20 cellular contexts compared by ENCODE assay signal in genomic region chrX:31988975-31989374, GRCh38.
DNase-seq lines count a peak whose midpoint lies in the region; ATAC-seq and TF ChIP-seq lines count a peak whose summit lies in the region.
"Had no signal": no experiment of that assay in that cellular context is flagged by ENCODE, and none has a peak within 500 bp of the region (broad histone marks: within the 10 kb centered on the region; RNA-seq: fewer than 3 reads in every experiment).

No MANE protein-coding gene starts in this region.

- H3K27me3 Mint-ChIP-seq in H9 (ENCODE audit: low read depth), result no peaks in the 10 kb centered on the region
- H3K27me3 Mint-ChIP-seq: B cell had no signal

- no peak overlapping the region for H3K4ac ChIP-seq in H9 (ENCODE audit: low read depth, low read length)

- H3K27ac Mint-ChIP-seq in H9, result no peak overlapping the region
- H3K27ac Mint-ChIP-seq: B cell; CD14-positive monocyte; CD8-positive, alpha-beta T cell had no signal

- no peaks in the 10 kb centered on the region for H3K79me1 ChIP-seq in H9 (ENCODE audit: insufficient read depth, low read depth, low read length, poor library complexity, severe bottlenecking)

- H2AK5ac ChIP-seq in H9 (ENCODE audit: insufficient read length, low read length), result no peak overlapping the region

- no peaks in the 10 kb centered on the region for H4K20me1 ChIP-seq in H9 (ENCODE audit: control insufficient read depth, insufficient read depth, insufficient read length)

- intact Hi-C loops in upper lobe of right lung (cut with DNase I), result no loop called here

- no peaks in the 10 kb centered on the region for H3K36me3 ChIP-seq in upper lobe of right lung

- H2BK5ac ChIP-seq in H9 (ENCODE audit: insufficient read length, low read length), result no peak overlapping the region

- no peak overlapping the region for H3T11ph ChIP-seq in H9 (ENCODE audit: low read length)

- no peak overlapping the region for H2BK12ac ChIP-seq in H9 (ENCODE audit: insufficient read length, low read depth, low read length)

- H3K4me2 ChIP-seq in H9 (ENCODE audit: insufficient read depth, insufficient read length, low read length), result no peak overlapping the region
- H3K4me2 ChIP-seq: KMS-11 had no signal

- H3K23ac ChIP-seq in H9 (ENCODE audit: insufficient read length, low read depth, low read length), result no peak overlapping the region

- H2BK120ac ChIP-seq in H9 (ENCODE audit: low read depth, low read length, poor library complexity, severe bottlenecking), result no peak overlapping the region

- no peak overlapping the region for H3K56ac ChIP-seq in H9 (ENCODE audit: insufficient read length, low read depth, low read length)

- H3K79me2 ChIP-seq in H9 (ENCODE audit: insufficient read depth, low read length), result no peaks in the 10 kb centered on the region

- H3K9me3 ChIP-seq in H9 (ENCODE audit: control insufficient read depth, low read depth, low read length) (no peaks in the 10 kb centered on the region), upper lobe of right lung (no peaks in the 10 kb centered on the region)

- no peak overlapping the region for H3K4me3 ChIP-seq in upper lobe of right lung

- H2BK20ac ChIP-seq in H9 (ENCODE audit: low read depth, low read length, poor library complexity, severe bottlenecking), result no peak overlapping the region

- H3K9me3 Mint-ChIP-seq in H9, result peaks cover 54 to 55% of the 10 kb centered on the region in 2 experiments

- DNase-seq in NCI-H82 (lab: John Stamatoyannopoulos, UW), result peak; percentile 2
- no peak for DNase-seq in NCI-H82 treated with DMSO at 0.1 percent for 48 hours (lab: John Stamatoyannopoulos, UW; ENCODE audit: unreplicated experiment)
- no peak for DNase-seq in H9
- DNase-seq in left lobe of liver (ENCODE audit: low spot score), result no peak
- no peak for DNase-seq in upper lobe of right lung
- no peak for DNase-seq in NCI-H524 (lab: John Stamatoyannopoulos, UW)
- DNase-seq: 8988T; ACHN; CD8-positive, alpha-beta T cell; COR-L47; DMS153; DMS79 treated with DMSO at 0.1 percent for 48 hours; EL; GDM1 had no signal

- peaks cover 5 to 6% of the 10 kb centered on the region in 2 experiments; a peak in 3 of 4 replicates for H3K4me1 Mint-ChIP-seq in H9
- H3K4me1 Mint-ChIP-seq: B cell, CD14-positive monocyte had no signal

- no peak overlapping the region for H4K5ac ChIP-seq in H9 (ENCODE audit: insufficient read length, low read depth, low read length)

- H4K91ac ChIP-seq in H9 (ENCODE audit: insufficient read length, low read depth, low read length), result no peak overlapping the region

- no peaks in the 10 kb centered on the region for H3K4me1 ChIP-seq in H9 (ENCODE audit: insufficient read depth, low read length)
- no peaks in the 10 kb centered on the region for H3K4me1 ChIP-seq in upper lobe of right lung

- no peak overlapping the region for H2AFZ ChIP-seq in H9 (ENCODE audit: low read length)

- no peak overlapping the region for H3K14ac ChIP-seq in H9 (ENCODE audit: insufficient read depth, low read length)

- H3K27ac ChIP-seq in H9 (ENCODE audit: insufficient read length, low read depth, low read length) (no peak overlapping the region), upper lobe of right lung (no peak overlapping the region)
- H3K27ac ChIP-seq: KMS-11 had no signal

- ATAC-seq in left lobe of liver, result peak; percentile 80
- ATAC-seq in HG03025 (IDR thresholded peaks at IDR 0.05; ENCODE audit: low FRiP score, unreplicated experiment), result no peak
- no peak for ATAC-seq in upper lobe of right lung
- ATAC-seq in GM21367 (IDR thresholded peaks at IDR 0.05; ENCODE audit: unreplicated experiment), result no peak
- ATAC-seq: CD8-positive, alpha-beta T cell; HCT116 had no signal

- H3K27me3 ChIP-seq in H9 (ENCODE audit: insufficient read depth, low read length), result no peaks in the 10 kb centered on the region
- H3K27me3 ChIP-seq in upper lobe of right lung, result no peaks in the 10 kb centered on the region

- no peak overlapping the region for H3K9ac ChIP-seq in H9 (ENCODE audit: extremely low read depth, insufficient read length, low read length)
- H3K9ac ChIP-seq: KMS-11 had no signal

- H3K4me3 Mint-ChIP-seq in H9, result no peak overlapping the region
- H3K4me3 Mint-ChIP-seq: B cell; CD14-positive monocyte; CD8-positive, alpha-beta T cell had no signal

- TF ChIP-seq CTCF in H9 (conservative IDR thresholded peaks at IDR 0.05), result peak; percentile 37; the same call in 2 of the 3 replicates
- TF ChIP-seq CTCF in upper lobe of right lung (IDR thresholded peaks at IDR 0.05), result no peak

- H4K8ac ChIP-seq in H9 (replicated peaks; ENCODE audit: insufficient read length, low read depth, low read length), result no peak overlapping the region

- no peaks in the 10 kb centered on the region; a peak in 1 of 7 replicates for H3K36me3 Mint-ChIP-seq in H9 (ENCODE audit: insufficient read depth in 1 of 3, low read depth in 3 of 3)
- H3K36me3 Mint-ChIP-seq: CD14-positive monocyte; CD8-positive, alpha-beta T cell had no signal

- H3K18ac ChIP-seq in H9 (ENCODE audit: insufficient read length, low read depth, low read length), result no peak overlapping the region

- H2BK15ac ChIP-seq in H9 (ENCODE audit: low read depth, low read length), result no peak overlapping the region

- WGBS in H9 (ENCODE audit: extremely low coverage, insufficient read length, low lambda C conversion rate), result no CpG with 5 or more reads among the region's 5 CpGs

- H3K23me2 ChIP-seq in H9 (ENCODE audit: insufficient read length, low read depth, low read length, poor library complexity, severe bottlenecking), result no peaks in the 10 kb centered on the region
